26 cellular contexts compared by ENCODE assay signal in genomic region chr5:125602184-125602583, GRCh38.
"Had no signal": no experiment of that assay in that cellular context is flagged by ENCODE, and none has a peak within 500 bp of the region (broad histone marks: within the 10 kb centered on the region; RNA-seq: fewer than 3 reads in every experiment).

No MANE protein-coding gene starts in this region.

- H3K27ac ChIP-seq: coronary artery, dorsolateral prefrontal cortex had no signal

- ATAC-seq: activated T-cell treated with anti-CD3 and anti-CD28 coated beads, Interleukin-2, amount 50 U/mL, for 4 hours; activated T-helper 17 cell treated with anti-CD3 and anti-CD28 coated beads, Interleukin-2, amount 50 U/mL, for 72 hours; esophagus mucosa; T-helper 17 cell; WTC11 had no signal

- H3K4me3 ChIP-seq: coronary artery, dorsolateral prefrontal cortex had no signal

- H3K27me3 ChIP-seq: dorsolateral prefrontal cortex had no signal

- DNase-seq: activated CD4-positive, alpha-beta memory T cell treated with anti-CD3 and anti-CD28 coated beads, Interleukin-2, amount 10 ng/mL, durations not matched to agents 7 days and 5 days; activated CD4-positive, alpha-beta T cell treated with anti-CD3 and anti-CD28 coated beads for 1 hour; activated CD4-positive, alpha-beta T cell treated with anti-CD3 and anti-CD28 coated beads for 4 hours; activated CD4-positive, alpha-beta T cell treated with anti-CD3 and anti-CD28 coated beads, Interleukin-2, amount 10 ng/mL, durations not matched to agents 7 days and 5 days; activated CD4-positive, alpha-beta T cell treated with anti-CD3 and anti-CD28 coated beads, Interleukin-2, amount 50 U/mL, for 4 hours; activated CD8-positive, alpha-beta memory T cell treated with anti-CD3 and anti-CD28 coated beads for 24 hours; activated effector memory CD4-positive, alpha-beta T cell treated with Interleukin-2 at 50 U/mL for 16 hours; activated gamma-delta T cell treated with Interleukin-2 at 50 U/mL for 16 hours; activated naive CD4-positive, alpha-beta T cell treated with anti-CD3 and anti-CD28 coated beads, Interleukin-2, amount 50 U/mL, for 16 hours; activated naive CD4-positive, alpha-beta T cell treated with Interleukin-2 at 50 U/mL for 16 hours; activated T-cell treated with anti-CD3 and anti-CD28 coated beads, Interleukin-2, amount 50 U/mL, for 4 hours; amniotic stem cell; anterior cingulate cortex; caudate nucleus; cerebellar nuclear complex; dorsolateral prefrontal cortex; effector memory CD4-positive, alpha-beta T cell; endodermal cell; head of caudate nucleus; T-helper 1 cell; T-helper 17 cell; T1000 had no signal
